Comparison of ENCODE assay signal across 19 cellular contexts in genomic region chr13:76610819-76611415, GRCh38.
DNase-seq lines count a peak whose midpoint lies in the region; ATAC-seq and TF ChIP-seq lines count a peak whose summit lies in the region.
"Had no signal": no experiment of that assay in that cellular context is flagged by ENCODE, and none has a peak within 500 bp of the region (broad histone marks: within the 10 kb centered on the region; RNA-seq: fewer than 3 reads in every experiment).

No MANE protein-coding gene starts in this region.

- BruUV-seq in Calu3 (replicated peaks; lab: Mats Ljungman, UMichigan), result no TSS peak

- DNase-seq in NCI-H82 (lab: John Stamatoyannopoulos, UW) (peak; percentile 22), NCI-H82 treated with DMSO at 0.1 percent for 48 hours (lab: John Stamatoyannopoulos, UW; ENCODE audit: unreplicated experiment) (no peak), NCI-H146 (lab: John Stamatoyannopoulos, UW) (peak; percentile 35), endothelial cell (ENCODE audit: low spot score) (no peak), Calu3 (no peak)
- no peak for DNase-seq in activated T-helper 1 cell treated with anti-CD3 and anti-CD28 coated beads, Interleukin-12 subunit alpha, Interleukin-12 subunit beta, Interleukin-2, Interleukin-4 antibody, amounts not matched to agents 30 ng/mL and 10 ng/mL and 1 ng/mL, durations not matched to agents 14 hours and 24 hours and 36 hours (ENCODE audit: low spot score)
- DNase-seq: CD4-positive, alpha-beta memory T cell; DMS79; HFFc6; Karpas-422; NCI-H1694; NCI-H2107; NCI-H446 treated with DMSO at 0.1 percent for 48 hours; NCI-H774; SJCRH30 had no signal

- TF ChIP-seq CTCF in endothelial cell (IDR thresholded peaks at IDR 0.05; ENCODE audit: unreplicated experiment) (no peak), nephron (IDR thresholded peaks at IDR 0.05; ENCODE audit: unreplicated experiment in 3 of 3) (no peak), Calu3 (IDR thresholded peaks at IDR 0.05; ENCODE audit: unreplicated experiment) (no peak)

- H3K36me3 Mint-ChIP-seq in endothelial cell (ENCODE audit: low read depth, unreplicated experiment), result no peaks in the 10 kb centered on the region
- H3K36me3 Mint-ChIP-seq in nephron (ENCODE audit: low read depth), result no peaks in the 10 kb centered on the region
- no peaks in the 10 kb centered on the region for H3K36me3 Mint-ChIP-seq in activated T-helper 1 cell treated with anti-CD3 and anti-CD28 coated beads, Interleukin-12 subunit alpha, Interleukin-12 subunit beta, Interleukin-2, Interleukin-4 antibody, amounts not matched to agents 30 ng/mL and 10 ng/mL and 1 ng/mL, durations not matched to agents 14 hours and 24 hours and 36 hours (ENCODE audit: low read depth)
- H3K36me3 Mint-ChIP-seq in Calu3 (ENCODE audit: insufficient read depth, unreplicated experiment), result no peaks in the 10 kb centered on the region
- H3K36me3 Mint-ChIP-seq: CD4-positive, alpha-beta memory T cell; IgD-negative memory B cell had no signal

- no peaks in the 10 kb centered on the region for H3K9me3 Mint-ChIP-seq in endothelial cell (ENCODE audit: unreplicated experiment)
- H3K9me3 Mint-ChIP-seq in nephron, result peaks cover 23% of the 10 kb centered on the region
- no peaks in the 10 kb centered on the region for H3K9me3 Mint-ChIP-seq in activated T-helper 1 cell treated with anti-CD3 and anti-CD28 coated beads, Interleukin-12 subunit alpha, Interleukin-12 subunit beta, Interleukin-2, Interleukin-4 antibody, amounts not matched to agents 30 ng/mL and 10 ng/mL and 1 ng/mL, durations not matched to agents 14 hours and 24 hours and 36 hours
- no peaks in the 10 kb centered on the region for H3K9me3 Mint-ChIP-seq in Calu3 (ENCODE audit: low read depth, unreplicated experiment)
- H3K9me3 Mint-ChIP-seq: HFFc6 had no signal

- H3K27me3 Mint-ChIP-seq in endothelial cell (ENCODE audit: unreplicated experiment) (no peaks in the 10 kb centered on the region), nephron (ENCODE audit: low read depth) (peaks cover 3% of the 10 kb centered on the region), Calu3 (ENCODE audit: unreplicated experiment) (no peaks in the 10 kb centered on the region)
- H3K27me3 Mint-ChIP-seq in activated T-helper 1 cell treated with anti-CD3 and anti-CD28 coated beads, Interleukin-12 subunit alpha, Interleukin-12 subunit beta, Interleukin-2, Interleukin-4 antibody, amounts not matched to agents 30 ng/mL and 10 ng/mL and 1 ng/mL, durations not matched to agents 14 hours and 24 hours and 36 hours (ENCODE audit: insufficient read depth), result no peaks in the 10 kb centered on the region
- H3K27me3 Mint-ChIP-seq: IgD-negative memory B cell had no signal

- H3K4me1 Mint-ChIP-seq in endothelial cell (ENCODE audit: unreplicated experiment), result no peaks in the 10 kb centered on the region
- H3K4me1 Mint-ChIP-seq in nephron, result peaks cover 5% of the 10 kb centered on the region
- no peaks in the 10 kb centered on the region for H3K4me1 Mint-ChIP-seq in activated T-helper 1 cell treated with anti-CD3 and anti-CD28 coated beads, Interleukin-12 subunit alpha, Interleukin-12 subunit beta, Interleukin-2, Interleukin-4 antibody, amounts not matched to agents 30 ng/mL and 10 ng/mL and 1 ng/mL, durations not matched to agents 14 hours and 24 hours and 36 hours (ENCODE audit: low read depth)
- H3K4me1 Mint-ChIP-seq in Calu3 (ENCODE audit: low read depth, unreplicated experiment), result no peaks in the 10 kb centered on the region
- H3K4me1 Mint-ChIP-seq: CD4-positive, alpha-beta memory T cell; IgD-negative memory B cell had no signal

- H3K27ac Mint-ChIP-seq in endothelial cell (ENCODE audit: unreplicated experiment) (peak overlapping the region; percentile 15), nephron (peak overlapping the region in 2 of 3 experiments; percentile 20 to 48), Calu3 (ENCODE audit: unreplicated experiment) (no peak overlapping the region)
- no peak overlapping the region for H3K27ac Mint-ChIP-seq in activated T-helper 1 cell treated with anti-CD3 and anti-CD28 coated beads, Interleukin-12 subunit alpha, Interleukin-12 subunit beta, Interleukin-2, Interleukin-4 antibody, amounts not matched to agents 30 ng/mL and 10 ng/mL and 1 ng/mL, durations not matched to agents 14 hours and 24 hours and 36 hours
- H3K27ac Mint-ChIP-seq: CD4-positive, alpha-beta memory T cell; HFFc6; T-helper 1 cell treated with Interleukin-12 subunit alpha and Interleukin-12 subunit beta and Interleukin-4 antibody, amounts not matched to agents 30 μg/mL and 1 μg/mL, for 36 hours had no signal

- intact Hi-C loops in activated T-helper 1 cell treated with anti-CD3 and anti-CD28 coated beads, Interleukin-12 subunit alpha, Interleukin-12 subunit beta, Interleukin-2, Interleukin-4 antibody, amounts not matched to agents 30 ng/mL and 10 ng/mL and 1 ng/mL, durations not matched to agents 14 hours and 24 hours and 36 hours (cut with micrococcal nuclease), result no loop called here
- intact Hi-C loops in Calu3 (cut with micrococcal nuclease; ENCODE audit: unreplicated experiment), result no loop called here

- H3K4me3 Mint-ChIP-seq in endothelial cell (ENCODE audit: unreplicated experiment) (no peak overlapping the region), nephron (no peak overlapping the region), Calu3 (ENCODE audit: low read depth, unreplicated experiment) (no peak overlapping the region)
- no peak overlapping the region for H3K4me3 Mint-ChIP-seq in activated T-helper 1 cell treated with anti-CD3 and anti-CD28 coated beads, Interleukin-12 subunit alpha, Interleukin-12 subunit beta, Interleukin-2, Interleukin-4 antibody, amounts not matched to agents 30 ng/mL and 10 ng/mL and 1 ng/mL, durations not matched to agents 14 hours and 24 hours and 36 hours
- H3K4me3 Mint-ChIP-seq: CD4-positive, alpha-beta memory T cell; HFFc6; IgD-negative memory B cell; T-helper 1 cell treated with Interleukin-12 subunit alpha and Interleukin-12 subunit beta and Interleukin-4 antibody, amounts not matched to agents 30 μg/mL and 1 μg/mL, for 36 hours had no signal

- CTCF ChIA-PET in Calu3 (lab: Charles Lee), result no interaction called here

- ATAC-seq in HG02610 (IDR thresholded peaks at IDR 0.05; ENCODE audit: unreplicated experiment), result no peak

Comparison
In these comparisons a context has a peak if more than half of its experiments do, and no peak if none do; other contexts are left out.
1. DNase-seq: peak in NCI-H82 (single experiment) and NCI-H146 (single experiment); none in NCI-H82 treated with DMSO at 0.1 percent for 48 hours (single experiment), endothelial cell (single experiment), activated T-helper 1 cell treated with anti-CD3 and anti-CD28 coated beads, Interleukin-12 subunit alpha, Interleukin-12 subunit beta, Interleukin-2, Interleukin-4 antibody, amounts not matched to agents 30 ng/mL and 10 ng/mL and 1 ng/mL, durations not matched to agents 14 hours and 24 hours and 36 hours (single experiment) and Calu3 (single experiment).
2. H3K27ac Mint-ChIP-seq: peak in endothelial cell (single experiment) and nephron (2 of 3); none in activated T-helper 1 cell treated with anti-CD3 and anti-CD28 coated beads, Interleukin-12 subunit alpha, Interleukin-12 subunit beta, Interleukin-2, Interleukin-4 antibody, amounts not matched to agents 30 ng/mL and 10 ng/mL and 1 ng/mL, durations not matched to agents 14 hours and 24 hours and 36 hours (single experiment) and Calu3 (single experiment).